In genomic region chr11:113386866-113387265, GRCh38 we compare ENCODE assay signal across 1 cellular context.
TF ChIP-seq lines count a peak whose summit lies in the region.

No MANE protein-coding gene starts in this region.

TF ChIP-seq in H1, 55 proteins besides CTCF, POLR2A, EP300 and RAD21 (continued from another document):
- TF ChIP-seq TCF12 (IDR thresholded peaks at IDR 0.05; ENCODE audit: low read depth, low read length): no peak
